Comparison of ENCODE assay signal across 11 cellular contexts in the genomic region with DNA sequence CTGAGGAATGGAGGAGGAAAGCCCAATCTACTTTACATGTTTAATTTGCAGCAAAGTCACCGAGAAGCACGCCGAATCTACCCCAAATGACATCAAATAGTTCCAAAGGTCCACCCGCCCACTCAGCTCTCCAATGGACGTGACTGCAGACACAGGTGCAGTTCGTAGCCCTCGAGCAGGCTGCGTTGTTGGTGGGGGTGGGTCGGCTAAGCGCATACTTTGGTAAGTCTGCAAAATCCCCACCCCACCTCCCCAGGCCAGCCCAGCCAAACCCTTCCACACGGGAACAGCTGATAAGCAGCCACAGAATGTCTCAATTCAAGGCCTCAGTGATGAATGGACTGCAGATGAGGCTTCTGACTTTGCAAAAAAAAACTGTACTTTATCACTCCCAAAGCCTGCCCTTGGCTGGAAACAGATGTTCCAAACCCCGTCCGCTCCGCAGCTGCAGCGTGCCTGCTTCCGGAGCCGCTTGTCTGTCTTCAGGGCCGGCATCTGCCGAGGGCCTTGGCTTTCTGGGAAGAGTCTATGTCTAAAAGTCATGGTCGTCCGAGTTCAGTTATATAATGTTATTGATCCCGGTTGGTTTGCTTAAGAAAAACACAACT. TPM values are rescaled to one million over a fixed set of nuclear protein-coding genes. Genes with fewer than 3 reads are reported as not detected.
A peak's percentile ranks its signal among the peaks of the same experiment; 100 is the strongest.
DNase-seq lines count a peak whose midpoint lies in the region; ATAC-seq, FAIRE-seq and TF ChIP-seq lines count a peak whose summit lies in the region.
"Had no signal": no experiment of that assay in that cellular context is flagged by ENCODE, and none has a peak within 500 bp of the region (broad histone marks: within the 10 kb centered on the region; RNA-seq: fewer than 3 reads in every experiment).

No MANE protein-coding gene starts in this region.

- TF ChIP-seq CTCF in K562 (IDR thresholded peaks at IDR 0.05 in 2 of 3, conservative IDR thresholded peaks at IDR 0.05 in 1 of 3; ENCODE audit: insufficient read depth in 2 of 3, low read depth in 1 of 3, low read length in 3 of 3): 0 out of 6 replicates have a peak, but pooled peaks of 1 of the 3 experiments have one; percentile 5
- TF ChIP-seq CTCF in stomach (IDR thresholded peaks at IDR 0.05): no peak
- TF ChIP-seq CTCF in omental fat pad (IDR thresholded peaks at IDR 0.05): no peak
- no peak for TF ChIP-seq CTCF in A673 (conservative IDR thresholded peaks at IDR 0.05; ENCODE audit: low read depth, low read length)

- H3K36me3 Mint-ChIP-seq in T-helper 17 cell (ENCODE audit: low read depth): peaks cover 2% of the 10 kb centered on the region

- DNase-seq in KBM-7 (peak; percentile 95), K562 (ENCODE audit: extremely low read depth in 1 of 4, low spot score in 3 of 4) (peak; percentile 89 to 94 (median 90)), inferior parietal cortex (ENCODE audit: extremely low spot score) (peak; percentile 3), stomach (no peak), T-helper 17 cell (no peak), omental fat pad (ENCODE audit: low spot score) (no peak), A673 (ENCODE audit: low spot score) (no peak)
- DNase-seq: activated CD4-positive, alpha-beta T cell treated with anti-CD3 and anti-CD28 coated beads for 4 hours; Karpas-422 had no signal

- H3K4me1 Mint-ChIP-seq in T-helper 17 cell: peaks cover 4% of the 10 kb centered on the region

- no peak overlapping the region for H3K4me3 ChIP-seq in K562
- no peak overlapping the region for H3K4me3 ChIP-seq in stomach
- H3K4me3 ChIP-seq in A673 (ENCODE audit: low read depth, low read length, poor library complexity, severe bottlenecking): no peak overlapping the region
- H3K4me3 ChIP-seq: ascending aorta had no signal

- TF ChIP-seq EP300 in K562 (IDR thresholded peaks at IDR 0.05; ENCODE audit: low read length) (peak; percentile 93), stomach (IDR thresholded peaks at IDR 0.05) (no peak)

- 0% methylated on average over 22 of the region's 22 CpGs for WGBS in K562 (ENCODE audit: insufficient coverage, low coverage, missing lambda C conversion rate)
- 46 to 62% (median 51%) methylated on average over 22 of the region's 22 CpGs for WGBS in stomach, 5 donors

- BruUV-seq in K562 (replicated peaks; lab: Mats Ljungman, UMichigan) (no TSS peak), A673 (replicated peaks; lab: Mats Ljungman, UMichigan) (no TSS peak)

- H3K9me3 ChIP-seq in K562 (replicated peaks; ENCODE audit: control insufficient read depth, insufficient read depth, low read depth, low read length) (no peaks in the 10 kb centered on the region), stomach (no peaks in the 10 kb centered on the region), T-helper 17 cell (ENCODE audit: control insufficient read depth, low read length, poor library complexity, severe bottlenecking) (no peaks in the 10 kb centered on the region), A673 (ENCODE audit: low read depth, low read length, poor library complexity, severe bottlenecking) (no peaks in the 10 kb centered on the region)
- H3K9me3 ChIP-seq: ascending aorta, neutrophil had no signal

- FAIRE-seq in K562 (lab: Jason Lieb, UNC): peak; percentile 98

- in situ Hi-C loops in KBM-7 (cut with MboI; ENCODE audit: low pct_unique_long_range_greater_than_20kb, low sequenced_read_pairs) (no loop called here), K562 (cut with MboI) (no loop called here)

- no peak overlapping the region for H3K27ac Mint-ChIP-seq in T-helper 17 cell

- H4K20me1 ChIP-seq in K562 (replicated peaks; ENCODE audit: control insufficient read depth, insufficient read depth, low read length): no peaks in the 10 kb centered on the region

- peak overlapping the region; percentile 41; the same call in 1 of the 2 replicates for H2AFZ ChIP-seq in K562 (ENCODE audit: low read depth, low read length)

- TF ChIP-seq POLR2A in K562 (conservative IDR thresholded peaks at IDR 0.05) (no peak), stomach (IDR thresholded peaks at IDR 0.05) (no peak)

- CTCF ChIA-PET in K562 (lab: Yijun Ruan, JAX; ENCODE audit: low intra/inter-chr PET ratio) (interaction anchor here (0.6 kb wide), 1 partner anchor 51 kb away, joined by 3 read pairs; no protein-coding TSS in a partner anchor), A673 (lab: Charles Lee) (no interaction called here)

- intact Hi-C loops in K562 (cut with micrococcal nuclease) (no loop called here), stomach (cut with DNase I; ENCODE audit: low total_unique reads) (no loop called here), A673 (cut with micrococcal nuclease; ENCODE audit: unreplicated experiment) (no loop called here)

- H3K4me1 ChIP-seq in K562 (replicated peaks in 1 of 2; ENCODE audit: control insufficient read depth in 2 of 2, insufficient read depth in 2 of 2, low read length in 2 of 2) (peaks cover 51 to 58% of the 10 kb centered on the region in 2 experiments), stomach (peaks cover 0 to 24% (median 21%) of the 10 kb centered on the region in 4 donors), A673 (ENCODE audit: insufficient read depth, low read length, poor library complexity, severe bottlenecking) (no peaks in the 10 kb centered on the region)
- H3K4me1 ChIP-seq: ascending aorta had no signal

- peaks cover 64% of the 10 kb centered on the region for H3K27me3 Mint-ChIP-seq in T-helper 17 cell

- H3K79me2 ChIP-seq in K562 (ENCODE audit: control insufficient read depth, insufficient read depth, low read length): peaks cover 41% of the 10 kb centered on the region

- H3K27ac ChIP-seq in K562 (ENCODE audit: extremely low read depth, low read depth, low read length) (peak overlapping the region; percentile 77), stomach (peak overlapping the region in 4 of 5 donors; percentile 4 to 56 (median 23)), A673 (ENCODE audit: low read depth, low read length, poor library complexity, severe bottlenecking) (no peak overlapping the region)
- H3K27ac ChIP-seq: ascending aorta, neutrophil had no signal

- peaks cover 4% of the 10 kb centered on the region; the same call in 1 of the 3 replicates for H3K36me3 ChIP-seq in K562 (ENCODE audit: control insufficient read depth, insufficient read depth, low read length)
- no peaks in the 10 kb centered on the region for H3K36me3 ChIP-seq in stomach
- no peaks in the 10 kb centered on the region for H3K36me3 ChIP-seq in A673 (ENCODE audit: insufficient read depth, low read length, poor library complexity, severe bottlenecking)
- H3K36me3 ChIP-seq: ascending aorta, neutrophil had no signal

- H3K27me3 ChIP-seq in K562 (ENCODE audit: control insufficient read depth in 2 of 2, insufficient read depth in 2 of 2, low read length in 2 of 2) (no peaks in the 10 kb centered on the region), stomach (peaks cover 0 to 7% (median 0%) of the 10 kb centered on the region in 3 donors), A673 (replicated peaks; ENCODE audit: insufficient read depth, low read depth, low read length, poor library complexity) (no peaks in the 10 kb centered on the region)
- H3K27me3 ChIP-seq: ascending aorta had no signal

- 0 out of 4 replicates have a peak, but pooled peaks of 1 of the 2 experiments have one; percentile 6 for TF ChIP-seq RAD21 in K562 (CRISPR knock-in tag; conservative IDR thresholded peaks at IDR 0.05 in 1 of 2, IDR thresholded peaks at IDR 0.05 in 1 of 2)

- peak overlapping the region in 1 of 2 experiments; percentile 59; a peak in 2 of 4 replicates for H3K9ac ChIP-seq in K562 (ENCODE audit: insufficient read depth in 1 of 2, low read depth in 2 of 2, low read length in 2 of 2)

- peak; percentile 84 for ATAC-seq in K562
- ATAC-seq in T-helper 17 cell: no peak
- ATAC-seq in omental fat pad (ENCODE audit: low FRiP score): no peak

- peak overlapping the region; percentile 74 for H3K4me2 ChIP-seq in K562 (ENCODE audit: insufficient read depth, low read length)

- H3K4me3 Mint-ChIP-seq in T-helper 17 cell: no peak overlapping the region

- POLR2A ChIA-PET in K562 (lab: Yijun Ruan, JAX) (interaction anchor here (0.7 to 2.0 kb wide), 5 partner anchors 12 to 52 kb away, joined by 3 to 8 read pairs (median 4); no protein-coding TSS in a partner anchor), A673 (lab: Charles Lee; ENCODE audit: low non-redundant PET) (no interaction called here)

- no peaks in the 10 kb centered on the region for H3K9me1 ChIP-seq in K562 (ENCODE audit: control insufficient read depth, insufficient read depth, low read length)

TF ChIP-seq in K562, 482 proteins besides CTCF, POLR2A, EP300 and RAD21 (continues in another document):
- TF ChIP-seq SMAD4 (CRISPR knock-in tag; conservative IDR thresholded peaks at IDR 0.05) (peak; percentile 98), LEF1 (IDR thresholded peaks at IDR 0.05) (peak; percentile 94)

RNA-seq across cellular contexts. Expression of gene PCSK6, which starts 38.2 kb away (rescaled TPM):
- total RNA-seq in K562 (2011; cell fraction: chromatin; rRNA removed; ENCODE audit: low replicate concordance): 94.9 and 139 TPM in 2 replicates
- total RNA-seq in K562 (2011; cell fraction: nucleolus; rRNA removed): 83.4 and 91.1 TPM in 2 replicates
- total RNA-seq in K562 (2011; cell fraction: nucleoplasm; rRNA removed): 86.1 and 94.3 TPM in 2 replicates
- total RNA-seq in K562 (2014; rRNA removed): 14.5 and 27.2 TPM in 2 replicates
- total RNA-seq in K562 (2014; rRNA removed; fragmentation: Illumina TruSeq; extraction: Trizol): 13.7 and 14.4 TPM in 2 replicates
- 11.2 and 11.8 TPM in 2 replicates for total RNA-seq in K562 (2015; rRNA removed; fragmentation: Illumina TruSeq; extraction: Trizol)
- total RNA-seq in K562 (2021): 17.6 and 18.3 TPM in 2 replicates
- 32.6 and 36.7 TPM in 2 replicates for polyA plus RNA-seq in K562 (2011; rRNA removed)
- polyA plus RNA-seq in K562 (2011; cell fraction: cytosol; rRNA removed): 23.3 and 26.1 TPM in 2 replicates
- 87.3 and 101 TPM in 2 replicates for polyA plus RNA-seq in K562 (2011; cell fraction: nucleus; rRNA removed)
- 17.5 and 24.2 TPM in 2 replicates for polyA plus RNA-seq in K562 (2012)
- polyA plus RNA-seq in K562 (2014; fragmentation: Illumina TruSeq; extraction: Trizol): 17.5 and 20.5 TPM in 2 replicates
- 1 to 10 TPM; 2.2 to 3.4 TPM for polyA plus RNA-seq in K562 (2014; fragmentation: Nextera tagmentation; extraction: Ambion mirVana)
- 19.3 and 20.7 TPM in 2 replicates for polyA plus RNA-seq in K562 (2014; rRNA removed)
- polyA minus RNA-seq in K562 (2011; rRNA and poly(A)+ RNA removed): 24.8 and 36.1 TPM in 2 replicates
- 30.4 and 31.4 TPM in 2 replicates for polyA minus RNA-seq in K562 (2011; cell fraction: cytosol; rRNA and poly(A)+ RNA removed)
- polyA minus RNA-seq in K562 (2011; cell fraction: nucleus; rRNA and poly(A)+ RNA removed): 33.4 and 41.8 TPM in 2 replicates
- total RNA-seq in stomach: 10 to 100 TPM in 4 of 5 donors, 1 to 10 TPM in 1; 2.9 to 91.5 (median 24.4) TPM
- polyA plus RNA-seq in stomach: 10 to 100 TPM in 1 of 3 donors, 1 to 10 TPM in 2; 2.8 to 14.4 (median 8.2) TPM
- total RNA-seq in T-helper 17 cell: 10 to 100 TPM in 1 of 2 donors, 1 to 10 TPM in 1; 1.9 to 27.8 TPM
- total RNA-seq in omental fat pad: 10 to 100 TPM in 3 of 4 donors, 1 to 10 TPM in 1; 9.7 to 20.5 (median 13.1) TPM
- total RNA-seq in A673 (2021): 2.6 and 4.3 TPM in 2 replicates

Comparison
In these comparisons a context has a peak if more than half of its experiments do, and no peak if none do; other contexts are left out.
1. DNase-seq: peak in KBM-7 (single experiment), K562 (4 of 4) and inferior parietal cortex (single experiment); none in stomach (single experiment), T-helper 17 cell (0 of 3), omental fat pad (single experiment) and A673 (single experiment).